In genomic region chr1:93771843-93772242, GRCh38 we compare ENCODE assay signal across 21 cellular contexts.
"Had no signal": no experiment of that assay in that cellular context is flagged by ENCODE, and none has a peak within 500 bp of the region (broad histone marks: within the 10 kb centered on the region; RNA-seq: fewer than 3 reads in every experiment).

No MANE protein-coding gene starts in this region.

- H3K9me3 Mint-ChIP-seq: activated CD4-positive, alpha-beta T cell treated with anti-CD3 and anti-CD28 coated beads, Interleukin-2, amount 10 ng/mL, durations not matched to agents 24 days and 14 days; activated CD8-positive, alpha-beta T cell treated with anti-CD3 and anti-CD28 coated beads for 36 hours; activated naive CD4-positive, alpha-beta T cell treated with anti-CD3 and anti-CD28 coated beads, Interleukin-2, amount 10 ng/mL, durations not matched to agents 7 days and 5 days; nephron progenitor cell had no signal

- H3K4me3 ChIP-seq: hepatocyte, right lobe of liver, skin epidermis, transverse colon, uterus had no signal

- DNase-seq: activated CD4-positive, alpha-beta T cell treated with anti-CD3 and anti-CD28 coated beads, Interleukin-2, amount 10 ng/mL, durations not matched to agents 24 days and 14 days; activated CD8-positive, alpha-beta memory T cell treated with anti-CD3 and anti-CD28 coated beads, Interleukin-2, amount 10 ng/mL, durations not matched to agents 7 days and 5 days; activated CD8-positive, alpha-beta T cell treated with anti-CD3 and anti-CD28 coated beads for 36 hours; activated effector memory CD4-positive, alpha-beta T cell treated with anti-CD3 and anti-CD28 coated beads, Interleukin-2, amount 50 U/mL, for 16 hours; activated naive CD4-positive, alpha-beta T cell treated with anti-CD3 and anti-CD28 coated beads, Interleukin-2, amount 10 ng/mL, durations not matched to agents 7 days and 5 days; activated T-cell treated with anti-CD3 and anti-CD28 coated beads for 4 hours; amygdala; cortex of kidney; foreskin fibroblast; mesenchymal stem cell; nephron progenitor cell; nucleus accumbens; right lobe of liver; stimulated activated CD4-positive, alpha-beta T cell treated with anti-CD3 and anti-CD28 coated beads, Interleukin-1b, Interleukin-23, amount 100 ng/mL, for 48 hours; transverse colon; uterus had no signal

- ATAC-seq: activated CD4-positive, CD25-positive, alpha-beta regulatory T cell treated with anti-CD3 and anti-CD28 coated beads, Interleukin-2, amount 50 U/mL, for 24 hours; activated CD8-positive, alpha-beta memory T cell treated with anti-CD3 and anti-CD28 coated beads, Interleukin-2, amount 10 ng/mL, durations not matched to agents 7 days and 5 days; activated CD8-positive, alpha-beta T cell treated with anti-CD3 and anti-CD28 coated beads for 36 hours; right lobe of liver had no signal

- H3K27ac Mint-ChIP-seq: activated CD4-positive, alpha-beta T cell treated with anti-CD3 and anti-CD28 coated beads, Interleukin-2, amount 10 ng/mL, durations not matched to agents 24 days and 14 days; activated CD8-positive, alpha-beta memory T cell treated with anti-CD3 and anti-CD28 coated beads, Interleukin-2, amount 10 ng/mL, durations not matched to agents 7 days and 5 days; activated CD8-positive, alpha-beta T cell treated with anti-CD3 and anti-CD28 coated beads for 36 hours; activated naive CD4-positive, alpha-beta T cell treated with anti-CD3 and anti-CD28 coated beads, Interleukin-2, amount 10 ng/mL, durations not matched to agents 7 days and 5 days; nephron progenitor cell had no signal

- H3K36me3 Mint-ChIP-seq: activated CD8-positive, alpha-beta memory T cell treated with anti-CD3 and anti-CD28 coated beads, Interleukin-2, amount 10 ng/mL, durations not matched to agents 7 days and 5 days; activated naive CD4-positive, alpha-beta T cell treated with anti-CD3 and anti-CD28 coated beads, Interleukin-2, amount 10 ng/mL, durations not matched to agents 7 days and 5 days had no signal

- H3K27me3 Mint-ChIP-seq: activated CD8-positive, alpha-beta T cell treated with anti-CD3 and anti-CD28 coated beads for 36 hours had no signal

- H3K27me3 ChIP-seq: hepatocyte, right lobe of liver, transverse colon, uterus had no signal

- H3K4me3 Mint-ChIP-seq: activated CD4-positive, alpha-beta T cell treated with anti-CD3 and anti-CD28 coated beads, Interleukin-2, amount 10 ng/mL, durations not matched to agents 24 days and 14 days; activated CD8-positive, alpha-beta memory T cell treated with anti-CD3 and anti-CD28 coated beads, Interleukin-2, amount 10 ng/mL, durations not matched to agents 7 days and 5 days; activated CD8-positive, alpha-beta T cell treated with anti-CD3 and anti-CD28 coated beads for 36 hours; activated naive CD4-positive, alpha-beta T cell treated with anti-CD3 and anti-CD28 coated beads, Interleukin-2, amount 10 ng/mL, durations not matched to agents 7 days and 5 days; nephron progenitor cell had no signal

- H3K9me3 ChIP-seq: right lobe of liver, transverse colon, uterus had no signal

- H3K9ac ChIP-seq: parathyroid adenoma had no signal

- H3K27ac ChIP-seq: hepatocyte, parathyroid adenoma, right lobe of liver, skin epidermis, transverse colon, uterus, VCaP had no signal

- H3K36me3 ChIP-seq: right lobe of liver, transverse colon, uterus had no signal
